ENCODE assay signal across 12 cellular contexts in genomic region chr15:42010434-42010833, GRCh38. TPM values are rescaled to one million over a fixed set of nuclear protein-coding genes. Genes with fewer than 3 reads are reported as not detected.
DNase-seq lines count a peak whose midpoint lies in the region; ATAC-seq and TF ChIP-seq lines count a peak whose summit lies in the region.
"Had no signal": no experiment of that assay in that cellular context is flagged by ENCODE, and none has a peak within 500 bp of the region (broad histone marks: within the 10 kb centered on the region; RNA-seq: fewer than 3 reads in every experiment).

No MANE protein-coding gene starts in this region.

- no peak for TF ChIP-seq CTCF in dorsolateral prefrontal cortex (IDR thresholded peaks at IDR 0.05 in 54 of 56, conservative IDR thresholded peaks at IDR 0.05 in 2 of 56; ENCODE audit: low read depth in 1 of 56, partially characterized antibody in 56 of 56)

- no peaks in the 10 kb centered on the region for H3K27me3 ChIP-seq in dorsolateral prefrontal cortex
- H3K27me3 ChIP-seq: BLaER1 had no signal

- peak; percentile 56 for ATAC-seq in HG03066 (IDR thresholded peaks at IDR 0.05; ENCODE audit: low read depth, unreplicated experiment)
- peak; percentile 95 for ATAC-seq in activated T-helper 17 cell treated with anti-CD3 and anti-CD28 coated beads, Interleukin-2, amount 50 U/mL, for 72 hours (replicated peaks)

- H3K36me3 Mint-ChIP-seq in activated T-helper 17 cell treated with anti-CD3 and anti-CD28 coated beads, Interleukin-2, amount 50 U/mL, for 72 hours (ENCODE audit: low read depth): no peaks in the 10 kb centered on the region

- H3K4me3 ChIP-seq in dorsolateral prefrontal cortex: no peak overlapping the region
- H3K4me3 ChIP-seq: BLaER1 had no signal

- intact Hi-C loops in cardiac septum (cut with DNase I) (no loop called here), dorsolateral prefrontal cortex (cut with DNase I) (no loop called here)

- peaks cover 29% of the 10 kb centered on the region for H3K4me1 Mint-ChIP-seq in activated T-helper 17 cell treated with anti-CD3 and anti-CD28 coated beads, Interleukin-2, amount 50 U/mL, for 72 hours

- peak overlapping the region; percentile 79 for H3K4me3 Mint-ChIP-seq in activated T-helper 17 cell treated with anti-CD3 and anti-CD28 coated beads, Interleukin-2, amount 50 U/mL, for 72 hours

- H3K9me3 Mint-ChIP-seq in activated T-helper 17 cell treated with anti-CD3 and anti-CD28 coated beads, Interleukin-2, amount 50 U/mL, for 72 hours: no peaks in the 10 kb centered on the region

- DNase-seq in stimulated activated CD4-positive, alpha-beta T cell treated with anti-CD3 and anti-CD28 coated beads, Interleukin-1b, Interleukin-23, amount 100 ng/mL, for 48 hours: peak; percentile 31
- no peak for DNase-seq in stimulated activated CD4-positive, alpha-beta T cell treated with anti-CD3 and anti-CD28 coated beads, Interleukin-12 subunit alpha, Interleukin-12 subunit beta, amount 100 ng/mL, for 4 hours
- no peak for DNase-seq in cardiac septum (ENCODE audit: low spot score)
- DNase-seq in NAMALWA (ENCODE audit: low spot score): no peak
- DNase-seq in cerebellum (ENCODE audit: low spot score): no peak
- no peak for DNase-seq in dorsolateral prefrontal cortex
- DNase-seq: central memory CD4-positive, alpha-beta T cell; NCI-H82; nucleus accumbens had no signal

- H3K27ac ChIP-seq in dorsolateral prefrontal cortex: no peak overlapping the region
- H3K27ac ChIP-seq: BLaER1 had no signal

- H3K27me3 Mint-ChIP-seq in activated T-helper 17 cell treated with anti-CD3 and anti-CD28 coated beads, Interleukin-2, amount 50 U/mL, for 72 hours: no peaks in the 10 kb centered on the region

- H3K27ac Mint-ChIP-seq in activated T-helper 17 cell treated with anti-CD3 and anti-CD28 coated beads, Interleukin-2, amount 50 U/mL, for 72 hours: peak overlapping the region; percentile 94

RNA-seq across cellular contexts. Expression of gene PLA2G4E, which starts 10.4 kb away (rescaled TPM):
- under 1 TPM in 1 of 2 donors, not detected in 1; 0.13 TPM for total RNA-seq in activated T-helper 17 cell treated with anti-CD3 and anti-CD28 coated beads, Interleukin-2, amount 50 U/mL, for 72 hours
- total RNA-seq in cardiac septum (0.08 TPM), cerebellum (not detected), dorsolateral prefrontal cortex (under 1 TPM in 61 of 120 experiments, not detected in 59; 0.07 to 0.44 (median 0.19) TPM)

RNA-seq across cellular contexts. Expression of gene EHD4, which starts 38.1 kb away (rescaled TPM):
- 10 to 100 TPM; 51.0 to 56.3 TPM for total RNA-seq in activated T-helper 17 cell treated with anti-CD3 and anti-CD28 coated beads, Interleukin-2, amount 50 U/mL, for 72 hours
- total RNA-seq in cardiac septum (42.2 TPM), cerebellum (5.5 TPM), dorsolateral prefrontal cortex (10 to 100 TPM in 1 of 120 experiments, 1 to 10 TPM in 119; 3.6 to 11.6 (median 6.1) TPM)
